Comparison of ENCODE assay signal across 1 cellular context in the genomic region with DNA sequence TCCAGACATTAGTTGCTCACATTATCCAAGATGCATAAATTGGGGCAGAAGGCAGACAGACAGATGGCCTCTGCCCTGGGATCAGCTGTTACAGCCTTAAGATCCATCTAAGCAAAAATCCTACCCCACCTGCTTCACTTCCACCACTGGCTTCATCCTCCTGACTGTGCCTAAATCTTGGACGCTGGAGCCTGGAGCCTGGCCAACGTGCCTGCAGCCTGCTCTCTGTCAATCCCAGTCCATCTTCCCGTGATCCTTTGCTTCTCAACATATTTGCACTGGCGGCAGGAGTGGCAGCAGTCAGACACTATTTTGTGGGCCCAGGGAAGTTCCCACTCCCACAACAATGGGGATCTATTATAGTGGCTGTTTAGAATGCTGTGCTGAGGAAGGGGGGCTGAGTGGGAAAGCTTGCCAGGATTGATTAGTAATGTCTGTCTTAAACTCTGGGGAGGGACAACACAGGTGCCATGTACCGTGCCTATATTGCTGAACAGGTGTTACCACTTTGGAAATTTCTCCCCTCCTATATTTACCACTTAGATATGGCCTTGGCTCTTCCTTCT.
TF ChIP-seq lines count a peak whose summit lies in the region.

No MANE protein-coding gene starts in this region.

TF ChIP-seq in SK-N-SH, 30 proteins besides CTCF, POLR2A, EP300 and RAD21 (continued from another document):
- TF ChIP-seq, protein P1, sequence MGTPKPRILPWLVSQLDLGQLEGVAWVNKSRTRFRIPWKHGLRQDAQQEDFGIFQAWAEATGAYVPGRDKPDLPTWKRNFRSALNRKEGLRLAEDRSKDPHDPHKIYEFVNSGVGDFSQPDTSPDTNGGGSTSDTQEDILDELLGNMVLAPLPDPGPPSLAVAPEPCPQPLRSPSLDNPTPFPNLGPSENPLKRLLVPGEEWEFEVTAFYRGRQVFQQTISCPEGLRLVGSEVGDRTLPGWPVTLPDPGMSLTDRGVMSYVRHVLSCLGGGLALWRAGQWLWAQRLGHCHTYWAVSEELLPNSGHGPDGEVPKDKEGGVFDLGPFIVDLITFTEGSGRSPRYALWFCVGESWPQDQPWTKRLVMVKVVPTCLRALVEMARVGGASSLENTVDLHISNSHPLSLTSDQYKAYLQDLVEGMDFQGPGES (IDR thresholded peaks at IDR 0.05; ENCODE audit: low read depth, low read length), result no peak
- TF ChIP-seq, protein P2, sequence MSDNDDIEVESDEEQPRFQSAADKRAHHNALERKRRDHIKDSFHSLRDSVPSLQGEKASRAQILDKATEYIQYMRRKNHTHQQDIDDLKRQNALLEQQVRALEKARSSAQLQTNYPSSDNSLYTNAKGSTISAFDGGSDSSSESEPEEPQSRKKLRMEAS (IDR thresholded peaks at IDR 0.05; ENCODE audit: low read depth), result no peak
- TF ChIP-seq MEF2A (IDR thresholded peaks at IDR 0.05; ENCODE audit: borderline replicate concordance, low read depth) (no peak), SMC3 (IDR thresholded peaks at IDR 0.05; ENCODE audit: low read depth, low read length) (no peak)
